ENCODE assay signal across 1 cellular context in genomic region chr17:76382803-76383644, GRCh38.
TF ChIP-seq lines count a peak whose summit lies in the region.

No MANE protein-coding gene starts in this region.

TF ChIP-seq in K562, 482 proteins besides CTCF, POLR2A, EP300 and RAD21 (continued from another document):
- TF ChIP-seq SRSF1 (IDR thresholded peaks at IDR 0.05; ENCODE audit: low read depth, low read length) (no peak), KLF1 (tag; IDR thresholded peaks at IDR 0.05) (no peak), ZNF232 (CRISPR knock-in tag; IDR thresholded peaks at IDR 0.05) (no peak), PTTG1 (tag; IDR thresholded peaks at IDR 0.05; ENCODE audit: low read depth) (no peak), SMAD4 (CRISPR knock-in tag; conservative IDR thresholded peaks at IDR 0.05) (0 out of 2 replicates have a peak, but pooled peaks have one; percentile 12), TEAD4 (IDR thresholded peaks at IDR 0.05; ENCODE audit: low read length) (0 out of 2 replicates have a peak, but pooled peaks have one; percentile 4), TEAD4 (CRISPR knock-in tag; IDR thresholded peaks at IDR 0.05; ENCODE audit: borderline replicate concordance) (0 out of 2 replicates have a peak, but pooled peaks have one; percentile 61)
- TF ChIP-seq, protein P1, sequence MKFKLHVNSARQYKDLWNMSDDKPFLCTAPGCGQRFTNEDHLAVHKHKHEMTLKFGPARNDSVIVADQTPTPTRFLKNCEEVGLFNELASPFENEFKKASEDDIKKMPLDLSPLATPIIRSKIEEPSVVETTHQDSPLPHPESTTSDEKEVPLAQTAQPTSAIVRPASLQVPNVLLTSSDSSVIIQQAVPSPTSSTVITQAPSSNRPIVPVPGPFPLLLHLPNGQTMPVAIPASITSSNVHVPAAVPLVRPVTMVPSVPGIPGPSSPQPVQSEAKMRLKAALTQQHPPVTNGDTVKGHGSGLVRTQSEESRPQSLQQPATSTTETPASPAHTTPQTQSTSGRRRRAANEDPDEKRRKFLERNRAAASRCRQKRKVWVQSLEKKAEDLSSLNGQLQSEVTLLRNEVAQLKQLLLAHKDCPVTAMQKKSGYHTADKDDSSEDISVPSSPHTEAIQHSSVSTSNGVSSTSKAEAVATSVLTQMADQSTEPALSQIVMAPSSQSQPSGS (CRISPR knock-in tag; IDR thresholded peaks at IDR 0.05): no peak
